18 cellular contexts compared by ENCODE assay signal in genomic region chr2:237575869-237576862, GRCh38. TPM values are rescaled to one million over a fixed set of nuclear protein-coding genes. Genes with fewer than 3 reads are reported as not detected.
DNase-seq lines count a peak whose midpoint lies in the region; ATAC-seq and TF ChIP-seq lines count a peak whose summit lies in the region.
"Had no signal": no experiment of that assay in that cellular context is flagged by ENCODE, and none has a peak within 500 bp of the region (broad histone marks: within the 10 kb centered on the region; RNA-seq: fewer than 3 reads in every experiment).

No MANE protein-coding gene starts in this region.

- H3K4me1 Mint-ChIP-seq in activated T-helper 2 cell treated with anti-CD3 and anti-CD28 coated beads, Interferon-gamma antibody, Interleukin-2, Interleukin-4, amounts not matched to agents 10 μg/mL and 5 μg/mL and 100 μg/mL, durations not matched to agents 14 hours and 24 hours and 36 hours (ENCODE audit: low read depth) = no peaks in the 10 kb centered on the region

- no peak for TF ChIP-seq CTCF in VCaP (conservative IDR thresholded peaks at IDR 0.05)
- no peak for TF ChIP-seq CTCF in ovary (IDR thresholded peaks at IDR 0.05)
- no peak for TF ChIP-seq CTCF in GM13977 (IDR thresholded peaks at IDR 0.05; ENCODE audit: extremely low read depth, insufficient read depth, missing control alignments)

- H3K27me3 ChIP-seq in H7 (ENCODE audit: control insufficient read depth, insufficient read depth, low read length) = no peaks in the 10 kb centered on the region
- no peaks in the 10 kb centered on the region for H3K27me3 ChIP-seq in ovary

- DNase-seq in H7 (peak; percentile 47), epithelial cell of prostate (ENCODE audit: low read depth, low spot score) (no peak), ovary (peak in 3 of 5 donors; percentile 19 to 41 (median 23)), GM13977 (ENCODE audit: low spot score) (no peak)
- DNase-seq in activated T-helper 2 cell treated with anti-CD3 and anti-CD28 coated beads, Interferon-gamma antibody, Interleukin-2, Interleukin-4, amounts not matched to agents 10 μg/mL and 5 μg/mL and 100 μg/mL, durations not matched to agents 14 hours and 24 hours and 36 hours (ENCODE audit: low spot score) = no peak
- DNase-seq in effector CD4-positive, alpha-beta T cell = no peak
- DNase-seq: CD4-positive, alpha-beta T cell; DMS79 treated with DMSO at 0.1 percent for 48 hours; NCI-H1436 treated with DMSO at 0.1 percent for 48 hours; NCI-H2081 treated with DMSO at 0.1 percent for 48 hours; NCI-H524; RPMI8226 had no signal

- intact Hi-C loops in ovary (cut with DNase I) = loop anchor here in 3 of 4 donors (10.0 kb wide), 4 partner anchors 161 to 481 kb away; partner anchors contain the start of gene COL6A3 (in 2 of the 3)
- intact Hi-C loops in activated T-helper 2 cell treated with anti-CD3 and anti-CD28 coated beads, Interferon-gamma antibody, Interleukin-2, Interleukin-4, amounts not matched to agents 10 μg/mL and 5 μg/mL and 100 μg/mL, durations not matched to agents 14 hours and 24 hours and 36 hours (cut with micrococcal nuclease) = no loop called here

- ATAC-seq in GM18868 (IDR thresholded peaks at IDR 0.05; ENCODE audit: unreplicated experiment) = no peak

- no peak overlapping the region for H3K4me3 Mint-ChIP-seq in activated T-helper 2 cell treated with anti-CD3 and anti-CD28 coated beads, Interferon-gamma antibody, Interleukin-2, Interleukin-4, amounts not matched to agents 10 μg/mL and 5 μg/mL and 100 μg/mL, durations not matched to agents 14 hours and 24 hours and 36 hours (ENCODE audit: low read depth)
- H3K4me3 Mint-ChIP-seq: CD4-positive, alpha-beta T cell had no signal

- no peak for TF ChIP-seq EP300 in ovary (IDR thresholded peaks at IDR 0.05)

- H3K36me3 ChIP-seq in H7 (replicated peaks; ENCODE audit: control insufficient read depth, insufficient read depth, low read length) (peaks cover 12% of the 10 kb centered on the region), ovary (no peaks in the 10 kb centered on the region)

- H3K27ac ChIP-seq in VCaP = peak overlapping the region; percentile 77
- peak overlapping the region; percentile 63 for H3K27ac ChIP-seq in epithelial cell of prostate
- H3K27ac ChIP-seq in ovary = no peak overlapping the region

- no peak overlapping the region for H3K27ac Mint-ChIP-seq in activated T-helper 2 cell treated with anti-CD3 and anti-CD28 coated beads, Interferon-gamma antibody, Interleukin-2, Interleukin-4, amounts not matched to agents 10 μg/mL and 5 μg/mL and 100 μg/mL, durations not matched to agents 14 hours and 24 hours and 36 hours
- H3K27ac Mint-ChIP-seq: CD4-positive, alpha-beta T cell had no signal

- no peaks in the 10 kb centered on the region for H3K27me3 Mint-ChIP-seq in activated T-helper 2 cell treated with anti-CD3 and anti-CD28 coated beads, Interferon-gamma antibody, Interleukin-2, Interleukin-4, amounts not matched to agents 10 μg/mL and 5 μg/mL and 100 μg/mL, durations not matched to agents 14 hours and 24 hours and 36 hours (ENCODE audit: low read depth)

- no peaks in the 10 kb centered on the region for H3K9me3 Mint-ChIP-seq in activated T-helper 2 cell treated with anti-CD3 and anti-CD28 coated beads, Interferon-gamma antibody, Interleukin-2, Interleukin-4, amounts not matched to agents 10 μg/mL and 5 μg/mL and 100 μg/mL, durations not matched to agents 14 hours and 24 hours and 36 hours
- H3K9me3 Mint-ChIP-seq: CD4-positive, alpha-beta T cell had no signal

- no peaks in the 10 kb centered on the region for H3K9me3 ChIP-seq in ovary

- H3K36me3 Mint-ChIP-seq in activated T-helper 2 cell treated with anti-CD3 and anti-CD28 coated beads, Interferon-gamma antibody, Interleukin-2, Interleukin-4, amounts not matched to agents 10 μg/mL and 5 μg/mL and 100 μg/mL, durations not matched to agents 14 hours and 24 hours and 36 hours (ENCODE audit: low read depth) = no peaks in the 10 kb centered on the region

- no peak for TF ChIP-seq POLR2A in ovary (IDR thresholded peaks at IDR 0.05)

- in situ Hi-C loops in GM13977 (cut with MboI; ENCODE audit: low pct_unique_long_range_greater_than_20kb, low sequenced_read_pairs, unreplicated experiment) = loop anchor here (10.0 kb wide), 1 partner anchor 71 kb away; no protein-coding TSS in a partner anchor

- WGBS in ovary, 3 donors = 88 to 94% (median 92%) methylated on average over 27 of the region's 27 CpGs

- no peak overlapping the region for H3K4me3 ChIP-seq in H7 (ENCODE audit: insufficient read depth, low read depth, low read length)
- H3K4me3 ChIP-seq in ovary = no peak overlapping the region

- peaks cover 2% of the 10 kb centered on the region for H3K4me1 ChIP-seq in ovary (ENCODE audit: insufficient read depth)

RNA-seq across cellular contexts. Expression of gene PRLH, which starts 9.8 kb away (rescaled TPM):
- total RNA-seq in H7 (2014; rRNA removed; shearing (Covaris generic)) = not detected in 2 replicates
- total RNA-seq in ovary = not detected
- not detected for polyA plus RNA-seq in ovary
- not detected in 2 replicates for total RNA-seq in activated T-helper 2 cell treated with anti-CD3 and anti-CD28 coated beads, Interferon-gamma antibody, Interleukin-2, Interleukin-4, amounts not matched to agents 10 μg/mL and 5 μg/mL and 100 μg/mL, durations not matched to agents 14 hours and 24 hours and 36 hours
- total RNA-seq: A673; CD4-positive, alpha-beta T cell; H4; HT1080; SK-MEL-5 had no signal

RNA-seq across cellular contexts. Expression of gene RAB17, which starts 14.4 kb away (rescaled TPM):
- total RNA-seq in H7 (2014; rRNA removed; shearing (Covaris generic)) = 23.3 and 25.5 TPM in 2 replicates
- 10 to 100 TPM in 1 of 7 donors, 1 to 10 TPM in 5, under 1 TPM in 1; 0.76 to 19.3 (median 4.6) TPM for total RNA-seq in ovary
- polyA plus RNA-seq in ovary = under 1 TPM; 0.38 to 0.86 TPM
- total RNA-seq in activated T-helper 2 cell treated with anti-CD3 and anti-CD28 coated beads, Interferon-gamma antibody, Interleukin-2, Interleukin-4, amounts not matched to agents 10 μg/mL and 5 μg/mL and 100 μg/mL, durations not matched to agents 14 hours and 24 hours and 36 hours = 0.23 TPM in 1 of 2 replicates, not detected in the other
- total RNA-seq: CD4-positive, alpha-beta T cell; H4; HT1080 had no signal

RNA-seq across cellular contexts. Expression of gene LRRFIP1, which starts 51.2 kb away (rescaled TPM):
- 49.9 and 101 TPM in 2 replicates for total RNA-seq in H7 (2014; rRNA removed; shearing (Covaris generic))
- 10 to 100 TPM; 32.4 to 71.1 (median 56.1) TPM for total RNA-seq in ovary
- polyA plus RNA-seq in ovary = 10 to 100 TPM; 27.4 to 71.1 TPM
- total RNA-seq in activated T-helper 2 cell treated with anti-CD3 and anti-CD28 coated beads, Interferon-gamma antibody, Interleukin-2, Interleukin-4, amounts not matched to agents 10 μg/mL and 5 μg/mL and 100 μg/mL, durations not matched to agents 14 hours and 24 hours and 36 hours = 254 and 256 TPM in 2 replicates

Comparison
In these comparisons a context has a peak if more than half of its experiments do, and no peak if none do; other contexts are left out.
1. DNase-seq: peak in H7 (single experiment) and ovary (3 of 5); none in epithelial cell of prostate (single experiment), GM13977 (single experiment), activated T-helper 2 cell treated with anti-CD3 and anti-CD28 coated beads, Interferon-gamma antibody, Interleukin-2, Interleukin-4, amounts not matched to agents 10 μg/mL and 5 μg/mL and 100 μg/mL, durations not matched to agents 14 hours and 24 hours and 36 hours (single experiment) and effector CD4-positive, alpha-beta T cell (single experiment).
2. H3K27ac ChIP-seq: peak in VCaP (single experiment) and epithelial cell of prostate (single experiment); none in ovary (0 of 2).